ENCODE assay signal across 8 cellular contexts in the genomic region with DNA sequence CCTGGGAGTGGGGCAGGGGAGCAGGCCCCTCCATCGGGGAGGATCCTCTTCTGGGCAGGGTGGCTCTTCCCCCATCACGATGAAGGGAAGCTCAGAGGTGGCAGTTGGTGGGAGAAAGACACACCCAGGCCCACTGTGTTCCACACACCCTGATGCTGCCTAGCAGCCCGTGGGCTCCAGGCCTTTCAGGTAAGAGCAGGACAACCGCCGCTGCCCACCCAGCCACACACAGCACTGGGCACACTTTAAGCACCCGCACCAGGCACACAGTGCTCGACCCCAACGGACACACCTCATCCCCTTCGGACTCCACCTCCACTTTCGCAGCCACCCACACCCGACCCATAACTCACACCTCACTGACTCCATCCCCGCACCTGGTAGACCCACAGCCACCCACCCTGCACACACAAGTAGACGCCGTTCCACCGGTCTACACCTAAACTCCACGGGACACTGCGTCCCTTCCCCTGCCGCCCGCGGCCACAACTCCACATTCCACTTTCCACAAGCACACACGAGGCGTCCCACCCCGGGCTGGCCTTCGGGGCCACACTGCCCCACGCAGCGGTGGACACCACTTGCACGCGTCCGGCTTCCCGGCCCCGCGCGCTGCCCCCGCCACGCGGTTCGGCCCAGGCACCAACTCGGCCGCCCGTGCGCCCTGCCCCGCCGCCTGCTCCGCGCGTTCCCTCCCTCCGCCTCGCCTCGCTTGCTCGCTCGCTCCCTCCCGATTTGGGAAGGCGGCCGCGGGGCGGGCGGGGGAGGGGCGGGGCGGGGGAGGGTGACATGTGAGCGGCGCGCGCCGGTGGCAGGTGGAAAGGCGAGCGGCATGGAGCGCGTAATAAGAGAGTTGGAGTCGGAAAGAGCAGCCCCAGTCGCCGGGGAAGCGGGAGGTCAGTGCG. TPM values are rescaled to one million over a fixed set of nuclear protein-coding genes. Genes with fewer than 3 reads are reported as not detected.
A peak's percentile ranks its signal among the peaks of the same experiment; 100 is the strongest.
DNase-seq lines count a peak whose midpoint lies in the region; ATAC-seq and TF ChIP-seq lines count a peak whose summit lies in the region.

A gene (plus strand): TSS at position 787 of the 905 bp plus-strand sequence. CDS start 307 bp downstream, outside the sequence.

- no peaks in the 10 kb centered on the region for H3K9me2 ChIP-seq in OCI-LY7 (ENCODE audit: insufficient read depth, low read length)

- DNase-seq in NCI-H2029 (lab: John Stamatoyannopoulos, UW), result peak; percentile 89
- DNase-seq in activated naive CD8-positive, alpha-beta T cell treated with anti-CD3 and anti-CD28 coated beads for 36 hours, result peak; percentile 23
- DNase-seq in left cardiac atrium, result peak; percentile 55
- peak; percentile 49 for DNase-seq in retina
- no peak for DNase-seq in OCI-LY7 (ENCODE audit: low spot score)

- BruUV-seq in OCI-LY7 (replicated peaks; lab: Mats Ljungman, UMichigan), result no TSS peak

- peak within 1 kb of the TSS; percentile 61 for H3K9ac ChIP-seq in ES-I3 (ENCODE audit: low read depth, low read length)

- no peaks in the 10 kb centered on the region for H3K9me3 ChIP-seq in ES-I3 (ENCODE audit: control insufficient read depth, insufficient read depth, low read length)
- no peaks in the 10 kb centered on the region for H3K9me3 ChIP-seq in OCI-LY7 (ENCODE audit: low read length)

- H3K79me2 ChIP-seq in OCI-LY7 (ENCODE audit: insufficient read depth, low read depth, low read length), result no peaks in the 10 kb centered on the region

- H4K20me1 ChIP-seq in OCI-LY7 (ENCODE audit: insufficient read depth, low read length), result no peaks in the 10 kb centered on the region

- H3K27ac ChIP-seq in OCI-LY7 (ENCODE audit: low read depth, low read length, poor library complexity, severe bottlenecking), result no peak within 1 kb of the TSS

- no peak within 1 kb of the TSS for H3K4me2 ChIP-seq in OCI-LY7 (ENCODE audit: low read length)

- intact Hi-C loops in left cardiac atrium (cut with DNase I) (no loop called here), OCI-LY7 (cut with micrococcal nuclease; ENCODE audit: unreplicated experiment) (no loop called here)

- ATAC-seq in left cardiac atrium (peak; percentile 75 to 76), GM19328 (IDR thresholded peaks at IDR 0.05; ENCODE audit: unreplicated experiment) (no peak), HG02571 (IDR thresholded peaks at IDR 0.05; ENCODE audit: unreplicated experiment) (no peak)

- no peaks in the 10 kb centered on the region for H3K9me3 Mint-ChIP-seq in activated naive CD8-positive, alpha-beta T cell treated with anti-CD3 and anti-CD28 coated beads for 36 hours

- peaks cover 30% of the 10 kb centered on the region for H3K27me3 Mint-ChIP-seq in activated naive CD8-positive, alpha-beta T cell treated with anti-CD3 and anti-CD28 coated beads for 36 hours

- POLR2A ChIA-PET in OCI-LY7 (lab: Charles Lee), result interaction anchor here (1.1 kb wide), 1 partner anchor 11 kb away, joined by 3 read pairs; no protein-coding TSS in a partner anchor

- no peak within 1 kb of the TSS for H3K4me3 ChIP-seq in OCI-LY7 (ENCODE audit: low read depth, low read length, poor library complexity, severe bottlenecking)

- CTCF ChIA-PET in OCI-LY7 (lab: Charles Lee; ENCODE audit: unreplicated experiment), result no interaction called here

- H3K4me1 ChIP-seq in ES-I3 (ENCODE audit: insufficient read depth, low read length) (peaks cover 8% of the 10 kb centered on the region; the same call in 1 of the 2 replicates), OCI-LY7 (ENCODE audit: insufficient read depth, low read length, poor library complexity, severe bottlenecking) (no peaks in the 10 kb centered on the region)

- H3K36me3 Mint-ChIP-seq in activated naive CD8-positive, alpha-beta T cell treated with anti-CD3 and anti-CD28 coated beads for 36 hours, result peaks cover 3% of the 10 kb centered on the region

- H3K36me3 ChIP-seq in ES-I3 (ENCODE audit: insufficient read depth, low read length) (no peaks in the 10 kb centered on the region), OCI-LY7 (ENCODE audit: insufficient read depth, low read length) (no peaks in the 10 kb centered on the region)

- peak within 1 kb of the TSS; percentile 40 for H3K27ac Mint-ChIP-seq in activated naive CD8-positive, alpha-beta T cell treated with anti-CD3 and anti-CD28 coated beads for 36 hours

- TF ChIP-seq CTCF in OCI-LY7 (conservative IDR thresholded peaks at IDR 0.05; ENCODE audit: low read length), result no peak

- H3K4me1 Mint-ChIP-seq in activated naive CD8-positive, alpha-beta T cell treated with anti-CD3 and anti-CD28 coated beads for 36 hours, result peaks cover 9% of the 10 kb centered on the region

- H2AFZ ChIP-seq in OCI-LY7 (ENCODE audit: low read length), result no peak within 1 kb of the TSS

- peak within 1 kb of the TSS; percentile 71 for H3K4me3 Mint-ChIP-seq in activated naive CD8-positive, alpha-beta T cell treated with anti-CD3 and anti-CD28 coated beads for 36 hours

RNA-seq across cellular contexts. Expression of the gene that starts here (rescaled TPM):
- under 1 TPM; 0.64 to 0.82 TPM for total RNA-seq in activated naive CD8-positive, alpha-beta T cell treated with anti-CD3 and anti-CD28 coated beads for 36 hours
- total RNA-seq in left cardiac atrium, result 1 to 10 TPM; 1.3 to 1.4 TPM
- total RNA-seq in OCI-LY7 (2014; rRNA removed; shearing (Covaris generic)), result 0.16 and 0.33 TPM in 2 replicates
- 0.37 and 0.49 TPM in 2 replicates for total RNA-seq in OCI-LY7 (2022)

Comparison
In these comparisons a context has a peak if more than half of its experiments do, and no peak if none do; other contexts are left out.
1. Peak in DNase-seq in activated naive CD8-positive, alpha-beta T cell treated with anti-CD3 and anti-CD28 coated beads for 36 hours; RNA of the gene not detected or under 1 TPM.
2. ATAC-seq: peak in left cardiac atrium (2 of 2); none in GM19328 (single experiment) and HG02571 (single experiment).